25 cellular contexts compared by ENCODE assay signal in genomic region chr1:157915859-157916258, GRCh38.
"Had no signal": no experiment of that assay in that cellular context is flagged by ENCODE, and none has a peak within 500 bp of the region (broad histone marks: within the 10 kb centered on the region; RNA-seq: fewer than 3 reads in every experiment).

No MANE protein-coding gene starts in this region.

- H3K36me3 ChIP-seq: adrenal gland, colonic mucosa had no signal

- H3K4me1 ChIP-seq: adrenal gland, body of pancreas, colonic mucosa had no signal

- ATAC-seq: activated CD4-positive, alpha-beta T cell treated with anti-CD3 and anti-CD28 coated beads for 36 hours; activated CD8-positive, alpha-beta memory T cell treated with anti-CD3 and anti-CD28 coated beads, Interleukin-2, amount 10 ng/mL, durations not matched to agents 7 days and 5 days; activated CD8-positive, alpha-beta T cell treated with anti-CD3 and anti-CD28 coated beads, Interleukin-2, amount 10 ng/mL, durations not matched to agents 7 days and 5 days; activated naive CD8-positive, alpha-beta T cell treated with anti-CD3 and anti-CD28 coated beads, Interleukin-2, amount 50 U/mL, for 24 hours; body of pancreas had no signal

- H3K27me3 ChIP-seq: adrenal gland, body of pancreas, colonic mucosa had no signal

- H3K4me3 ChIP-seq: adrenal gland, body of pancreas, colonic mucosa had no signal

- DNase-seq: activated CD4-positive, alpha-beta memory T cell treated with anti-CD3 and anti-CD28 coated beads for 36 hours; activated CD4-positive, alpha-beta T cell treated with anti-CD3 and anti-CD28 coated beads for 36 hours; activated CD4-positive, alpha-beta T cell treated with anti-CD3 and anti-CD28 coated beads, Interleukin-2, amount 10 ng/mL, durations not matched to agents 24 days and 14 days; activated CD4-positive, CD25-positive, alpha-beta regulatory T cell; activated CD4-positive, CD25-positive, alpha-beta regulatory T cell treated with anti-CD3 and anti-CD28 coated beads, Interleukin-2, amount 50 U/mL, for 72 hours; activated CD8-positive, alpha-beta memory T cell treated with anti-CD3 and anti-CD28 coated beads, Interleukin-2, amount 10 ng/mL, durations not matched to agents 7 days and 5 days; activated CD8-positive, alpha-beta memory T cell treated with anti-CD3 and anti-CD28 coated beads, Interleukin-2, amount 50 U/mL, for 4 hours; activated CD8-positive, alpha-beta T cell treated with anti-CD3 and anti-CD28 coated beads, Interleukin-2, amount 10 ng/mL, durations not matched to agents 7 days and 5 days; activated effector memory CD4-positive, alpha-beta T cell treated with anti-CD3 and anti-CD28 coated beads, Interleukin-2, amount 50 U/mL, for 16 hours; activated naive CD4-positive, alpha-beta T cell treated with anti-CD3 and anti-CD28 coated beads for 36 hours; activated naive CD8-positive, alpha-beta T cell treated with anti-CD3 and anti-CD28 coated beads for 36 hours; activated naive CD8-positive, alpha-beta T cell treated with anti-CD3 and anti-CD28 coated beads, Interleukin-2, amount 50 U/mL, for 24 hours; activated T-cell treated with anti-CD3 and anti-CD28 coated beads, Interleukin-2, amount 50 U/mL, for 1 hour; activated T-cell treated with anti-CD3 and anti-CD28 coated beads, Interleukin-2, amount 50 U/mL, for 48 hours; adrenal gland; amygdala; aorta; body of pancreas; central memory CD4-positive, alpha-beta T cell; cerebellar nuclear complex; colonic mucosa; effector CD8-positive, alpha-beta T cell; foreskin fibroblast; T-helper 2 cell had no signal

- H3K9me3 ChIP-seq: adrenal gland, colonic mucosa had no signal

- H3K27ac ChIP-seq: adrenal gland, body of pancreas, colonic mucosa, epithelial cell of prostate had no signal
